1 cellular context compared by ENCODE assay signal in genomic region chr19:16168465-16169081, GRCh38.
TF ChIP-seq lines count a peak whose summit lies in the region.

No MANE protein-coding gene starts in this region.

TF ChIP-seq in HCT116, 20 proteins besides CTCF, POLR2A, EP300 and RAD21 (continued from another document):
- no peak for TF ChIP-seq ZBTB33 (IDR thresholded peaks at IDR 0.05; ENCODE audit: extremely low read depth, insufficient replicate concordance, low read length)
